In the genomic region with DNA sequence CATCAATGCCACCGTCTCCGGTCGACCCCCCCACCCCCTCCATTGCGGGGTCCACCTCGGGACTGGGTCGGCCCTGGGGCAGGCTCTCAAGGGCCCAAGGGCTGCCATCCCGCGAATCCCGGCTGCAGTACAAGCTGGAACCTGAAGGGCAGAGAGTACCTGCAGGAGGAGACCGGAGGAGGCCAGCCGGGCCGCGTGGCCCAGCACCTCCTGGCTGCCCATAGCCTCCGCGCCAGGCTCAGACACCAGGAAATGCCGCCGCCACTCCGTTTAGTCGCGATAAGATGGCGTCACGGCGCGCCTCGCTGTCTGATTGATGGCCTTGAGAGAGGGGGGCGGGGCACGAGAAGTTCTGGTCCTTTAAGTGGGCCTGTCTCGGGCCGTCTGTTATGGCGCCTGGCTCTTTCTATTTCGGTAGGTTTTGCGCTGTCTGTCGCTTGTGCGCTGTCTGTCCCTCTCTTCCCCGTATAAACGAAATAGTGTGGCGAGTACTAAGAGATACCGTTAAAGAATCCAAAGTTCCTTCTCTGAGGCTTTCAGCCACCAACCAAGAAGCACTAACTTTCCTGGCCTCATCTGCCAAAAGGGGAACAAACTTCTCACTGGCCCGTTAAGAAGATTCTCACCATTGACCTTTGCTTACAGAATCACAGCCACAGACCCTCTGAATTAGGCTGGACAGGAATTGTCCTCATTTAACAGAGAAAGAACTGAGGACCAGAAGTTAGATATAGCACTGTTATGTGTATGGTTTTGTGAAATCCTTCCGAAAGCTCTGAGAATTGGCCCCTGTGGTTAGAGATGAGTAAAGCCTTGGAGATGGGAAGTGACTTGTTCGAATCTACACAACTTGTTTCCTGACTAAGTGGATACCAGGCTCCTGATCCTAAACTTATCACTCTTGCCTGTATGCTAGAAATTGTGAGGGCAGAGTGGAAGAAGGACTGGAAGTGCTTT, we compare ENCODE assay signal across 1 cellular context.
TF ChIP-seq lines count a peak whose summit lies in the region.

RFT1 (minus strand) TSS at position 257 of the 957 bp plus-strand sequence; CDS start at position 222, 35 bp downstream.

TF ChIP-seq in HepG2, 621 proteins besides CTCF, POLR2A, EP300 and RAD21 (continued from another document and continues in another):
- TF ChIP-seq, protein P1, sequence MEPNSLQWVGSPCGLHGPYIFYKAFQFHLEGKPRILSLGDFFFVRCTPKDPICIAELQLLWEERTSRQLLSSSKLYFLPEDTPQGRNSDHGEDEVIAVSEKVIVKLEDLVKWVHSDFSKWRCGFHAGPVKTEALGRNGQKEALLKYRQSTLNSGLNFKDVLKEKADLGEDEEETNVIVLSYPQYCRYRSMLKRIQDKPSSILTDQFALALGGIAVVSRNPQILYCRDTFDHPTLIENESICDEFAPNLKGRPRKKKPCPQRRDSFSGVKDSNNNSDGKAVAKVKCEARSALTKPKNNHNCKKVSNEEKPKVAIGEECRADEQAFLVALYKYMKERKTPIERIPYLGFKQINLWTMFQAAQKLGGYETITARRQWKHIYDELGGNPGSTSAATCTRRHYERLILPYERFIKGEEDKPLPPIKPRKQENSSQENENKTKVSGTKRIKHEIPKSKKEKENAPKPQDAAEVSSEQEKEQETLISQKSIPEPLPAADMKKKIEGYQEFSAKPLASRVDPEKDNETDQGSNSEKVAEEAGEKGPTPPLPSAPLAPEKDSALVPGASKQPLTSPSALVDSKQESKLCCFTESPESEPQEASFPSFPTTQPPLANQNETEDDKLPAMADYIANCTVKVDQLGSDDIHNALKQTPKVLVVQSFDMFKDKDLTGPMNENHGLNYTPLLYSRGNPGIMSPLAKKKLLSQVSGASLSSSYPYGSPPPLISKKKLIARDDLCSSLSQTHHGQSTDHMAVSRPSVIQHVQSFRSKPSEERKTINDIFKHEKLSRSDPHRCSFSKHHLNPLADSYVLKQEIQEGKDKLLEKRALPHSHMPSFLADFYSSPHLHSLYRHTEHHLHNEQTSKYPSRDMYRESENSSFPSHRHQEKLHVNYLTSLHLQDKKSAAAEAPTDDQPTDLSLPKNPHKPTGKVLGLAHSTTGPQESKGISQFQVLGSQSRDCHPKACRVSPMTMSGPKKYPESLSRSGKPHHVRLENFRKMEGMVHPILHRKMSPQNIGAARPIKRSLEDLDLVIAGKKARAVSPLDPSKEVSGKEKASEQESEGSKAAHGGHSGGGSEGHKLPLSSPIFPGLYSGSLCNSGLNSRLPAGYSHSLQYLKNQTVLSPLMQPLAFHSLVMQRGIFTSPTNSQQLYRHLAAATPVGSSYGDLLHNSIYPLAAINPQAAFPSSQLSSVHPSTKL (CRISPR knock-in tag; IDR thresholded peaks at IDR 0.05), result peak; percentile 64
- TF ChIP-seq, protein P2, sequence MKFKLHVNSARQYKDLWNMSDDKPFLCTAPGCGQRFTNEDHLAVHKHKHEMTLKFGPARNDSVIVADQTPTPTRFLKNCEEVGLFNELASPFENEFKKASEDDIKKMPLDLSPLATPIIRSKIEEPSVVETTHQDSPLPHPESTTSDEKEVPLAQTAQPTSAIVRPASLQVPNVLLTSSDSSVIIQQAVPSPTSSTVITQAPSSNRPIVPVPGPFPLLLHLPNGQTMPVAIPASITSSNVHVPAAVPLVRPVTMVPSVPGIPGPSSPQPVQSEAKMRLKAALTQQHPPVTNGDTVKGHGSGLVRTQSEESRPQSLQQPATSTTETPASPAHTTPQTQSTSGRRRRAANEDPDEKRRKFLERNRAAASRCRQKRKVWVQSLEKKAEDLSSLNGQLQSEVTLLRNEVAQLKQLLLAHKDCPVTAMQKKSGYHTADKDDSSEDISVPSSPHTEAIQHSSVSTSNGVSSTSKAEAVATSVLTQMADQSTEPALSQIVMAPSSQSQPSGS (CRISPR knock-in tag; IDR thresholded peaks at IDR 0.05), result peak; percentile 65
- TF ChIP-seq KLF9 (CRISPR knock-in tag; IDR thresholded peaks at IDR 0.05; ENCODE audit: low read depth) (0 out of 2 replicates have a peak, but pooled peaks have one; percentile 44), GATAD1 (CRISPR knock-in tag; IDR thresholded peaks at IDR 0.05) (peak; percentile 98), ZBTB10 (CRISPR knock-in tag; IDR thresholded peaks at IDR 0.05; ENCODE audit: borderline replicate concordance) (no peak), ZNF138 (CRISPR knock-in tag; IDR thresholded peaks at IDR 0.05; ENCODE audit: low read depth) (peak; percentile 89; the same call in 1 of the 2 replicates), NFKB2 (CRISPR knock-in tag; IDR thresholded peaks at IDR 0.05; ENCODE audit: borderline replicate concordance) (peak; percentile 53; the same call in 1 of the 2 replicates), ZNF609 (CRISPR knock-in tag; IDR thresholded peaks at IDR 0.05; ENCODE audit: borderline replicate concordance) (peak; percentile 44; the same call in 1 of the 2 replicates), ZNF672 (CRISPR knock-in tag; IDR thresholded peaks at IDR 0.05) (no peak), AKAP8 (CRISPR knock-in tag; IDR thresholded peaks at IDR 0.05) (no peak), ZC3H13 (CRISPR knock-in tag; IDR thresholded peaks at IDR 0.05) (no peak), GABPB1 (CRISPR knock-in tag; IDR thresholded peaks at IDR 0.05) (peak; percentile 88), ZFP37 (CRISPR knock-in tag; IDR thresholded peaks at IDR 0.05; ENCODE audit: borderline replicate concordance) (no peak), HNRNPL (IDR thresholded peaks at IDR 0.05; ENCODE audit: low read depth, low read length) (0 out of 2 replicates have a peak, but pooled peaks have one; percentile 55), SIX4 (CRISPR knock-in tag; IDR thresholded peaks at IDR 0.05) (peak; percentile 14; the same call in 1 of the 2 replicates), HNRNPH1 (optimal IDR thresholded peaks at IDR 0.05; ENCODE audit: low read depth, low read length) (no peak), ZNF782 (CRISPR knock-in tag; IDR thresholded peaks at IDR 0.05; ENCODE audit: borderline replicate concordance) (peak; percentile 89), ZMAT3 (CRISPR knock-in tag; conservative IDR thresholded peaks at IDR 0.05) (peak; percentile 45; the same call in 1 of the 2 replicates), ZNF296 (CRISPR knock-in tag; conservative IDR thresholded peaks at IDR 0.05) (0 out of 2 replicates have a peak, but pooled peaks have one; percentile 55), ELF3 (CRISPR knock-in tag; IDR thresholded peaks at IDR 0.05) (peak; percentile 99), BRD4 (CRISPR knock-in tag; IDR thresholded peaks at IDR 0.05) (no peak; the same call in 1 of the 2 replicates), MAZ (IDR thresholded peaks at IDR 0.05; ENCODE audit: borderline replicate concordance, low read depth, low read length) (no peak; the same call in 1 of the 2 replicates), MAZ (CRISPR knock-in tag; IDR thresholded peaks at IDR 0.05; ENCODE audit: low read depth) (peak; percentile 69; the same call in 1 of the 2 replicates), ZNF567 (CRISPR knock-in tag; IDR thresholded peaks at IDR 0.05; ENCODE audit: borderline replicate concordance) (0 out of 2 replicates have a peak, but pooled peaks have one; percentile 55), ZNF891 (CRISPR knock-in tag; IDR thresholded peaks at IDR 0.05) (peak; percentile 89), BATF2 (CRISPR knock-in tag; IDR thresholded peaks at IDR 0.05) (no peak), ZIK1 (CRISPR knock-in tag; IDR thresholded peaks at IDR 0.05; ENCODE audit: borderline replicate concordance, low read depth) (no peak), RORA (CRISPR knock-in tag; IDR thresholded peaks at IDR 0.05) (0 out of 2 replicates have a peak, but pooled peaks have one; percentile 20), ATF1 (CRISPR knock-in tag; IDR thresholded peaks at IDR 0.05) (peak; percentile 98), STAG1 (CRISPR knock-in tag; IDR thresholded peaks at IDR 0.05) (0 out of 2 replicates have a peak, but pooled peaks have one; percentile 8), ZNF878 (CRISPR knock-in tag; IDR thresholded peaks at IDR 0.05) (no peak), GMEB1 (CRISPR knock-in tag; IDR thresholded peaks at IDR 0.05; ENCODE audit: borderline replicate concordance) (peak; percentile 65; the same call in 1 of the 2 replicates), ZNF737 (CRISPR knock-in tag; IDR thresholded peaks at IDR 0.05; ENCODE audit: borderline replicate concordance) (peak; percentile 71; the same call in 1 of the 2 replicates), MTA1 (CRISPR knock-in tag; IDR thresholded peaks at IDR 0.05; ENCODE audit: borderline replicate concordance) (peak; percentile 73; the same call in 1 of the 2 replicates), AGO2 (optimal IDR thresholded peaks at IDR 0.05; ENCODE audit: low read depth, low read length) (peak; percentile 32), ZNF816 (CRISPR knock-in tag; IDR thresholded peaks at IDR 0.05; ENCODE audit: borderline replicate concordance) (no peak), SP2 (CRISPR knock-in tag; IDR thresholded peaks at IDR 0.05) (peak; percentile 73), ZNF3 (CRISPR knock-in tag; IDR thresholded peaks at IDR 0.05) (peak; percentile 55; the same call in 1 of the 2 replicates), NCOA1 (CRISPR knock-in tag; IDR thresholded peaks at IDR 0.05) (peak; percentile 93), ZNF709 (CRISPR knock-in tag; IDR thresholded peaks at IDR 0.05) (no peak)
- TF ChIP-seq, protein P3, sequence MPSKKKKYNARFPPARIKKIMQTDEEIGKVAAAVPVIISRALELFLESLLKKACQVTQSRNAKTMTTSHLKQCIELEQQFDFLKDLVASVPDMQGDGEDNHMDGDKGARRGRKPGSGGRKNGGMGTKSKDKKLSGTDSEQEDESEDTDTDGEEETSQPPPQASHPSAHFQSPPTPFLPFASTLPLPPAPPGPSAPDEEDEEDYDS (CRISPR knock-in tag; IDR thresholded peaks at IDR 0.05), result peak; percentile 98
- TF ChIP-seq, protein P4, sequence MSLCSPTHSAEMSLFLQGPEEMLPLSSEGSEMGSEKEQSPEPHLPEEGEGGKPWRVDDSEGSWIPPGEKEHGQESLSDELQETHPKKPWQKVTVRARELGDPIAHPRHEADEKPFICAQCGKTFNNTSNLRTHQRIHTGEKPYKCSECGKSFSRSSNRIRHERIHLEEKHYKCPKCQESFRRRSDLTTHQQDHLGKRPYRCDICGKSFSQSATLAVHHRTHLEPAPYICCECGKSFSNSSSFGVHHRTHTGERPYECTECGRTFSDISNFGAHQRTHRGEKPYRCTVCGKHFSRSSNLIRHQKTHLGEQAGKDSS (CRISPR knock-in tag; IDR thresholded peaks at IDR 0.05; ENCODE audit: borderline replicate concordance, low read depth), result peak; percentile 70; the same call in 1 of the 2 replicates
